11 cellular contexts compared by ENCODE assay signal in the genomic region with DNA sequence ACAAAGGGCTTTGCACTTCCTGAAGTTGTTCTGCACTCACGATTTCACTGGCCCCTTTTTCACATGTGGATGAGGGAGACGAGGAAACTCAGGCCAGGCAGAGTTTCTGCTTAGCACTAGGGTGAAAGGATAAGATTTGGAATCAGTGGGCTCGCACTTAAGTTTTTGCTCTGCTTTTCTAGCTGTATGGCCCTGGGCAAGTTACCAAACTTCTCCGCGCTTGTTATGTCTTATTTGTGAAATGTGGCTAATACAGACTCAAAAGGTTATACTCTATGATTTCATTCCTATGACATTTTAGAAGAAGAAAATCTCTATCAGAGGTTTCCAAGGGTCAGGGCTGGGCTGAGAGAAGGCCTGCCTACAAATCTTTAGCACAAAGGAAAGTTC.
"Had no signal": no experiment of that assay in that cellular context is flagged by ENCODE, and none has a peak within 500 bp of the region (broad histone marks: within the 10 kb centered on the region; RNA-seq: fewer than 3 reads in every experiment).

No MANE protein-coding gene starts in this region.

- H3K4me1 ChIP-seq: lower lobe of right lung, parathyroid adenoma had no signal

- H3K27ac ChIP-seq: cardiac muscle cell, heart right ventricle, lower lobe of right lung, parathyroid adenoma had no signal

- H3K9ac ChIP-seq: parathyroid adenoma had no signal

- H3K4me3 ChIP-seq: cardiac muscle cell, lower lobe of right lung, SK-N-MC had no signal

- H3K36me3 ChIP-seq: cardiac muscle cell, heart right ventricle, lower lobe of right lung had no signal

- H3K79me2 ChIP-seq: parathyroid adenoma had no signal

- H3K27me3 ChIP-seq: cardiac muscle cell had no signal

- DNase-seq: activated CD4-positive, alpha-beta T cell treated with anti-CD3 and anti-CD28 coated beads, Interleukin-2, amount 50 U/mL, for 1 hour; activated naive CD4-positive, alpha-beta T cell treated with Interleukin-2 at 50 U/mL for 16 hours; activated T-cell treated with anti-CD3 and anti-CD28 coated beads for 4 hours; heart right ventricle; lower lobe of right lung; stimulated activated CD4-positive, alpha-beta T cell treated with anti-CD3 and anti-CD28 coated beads, Interleukin-4, amount 100 ng/mL, for 4 hours; stimulated activated CD8-positive, alpha-beta memory T cell treated with anti-CD3 and anti-CD28 coated beads, Interleukin-4, amount 100 ng/mL, for 48 hours; stimulated activated naive CD4-positive, alpha-beta T cell treated with Interleukin-2 at 50 U/mL for 16 hours had no signal

- H3K9me3 ChIP-seq: heart right ventricle, lower lobe of right lung had no signal
